Comparison of ENCODE assay signal across 8 cellular contexts in the genomic region with DNA sequence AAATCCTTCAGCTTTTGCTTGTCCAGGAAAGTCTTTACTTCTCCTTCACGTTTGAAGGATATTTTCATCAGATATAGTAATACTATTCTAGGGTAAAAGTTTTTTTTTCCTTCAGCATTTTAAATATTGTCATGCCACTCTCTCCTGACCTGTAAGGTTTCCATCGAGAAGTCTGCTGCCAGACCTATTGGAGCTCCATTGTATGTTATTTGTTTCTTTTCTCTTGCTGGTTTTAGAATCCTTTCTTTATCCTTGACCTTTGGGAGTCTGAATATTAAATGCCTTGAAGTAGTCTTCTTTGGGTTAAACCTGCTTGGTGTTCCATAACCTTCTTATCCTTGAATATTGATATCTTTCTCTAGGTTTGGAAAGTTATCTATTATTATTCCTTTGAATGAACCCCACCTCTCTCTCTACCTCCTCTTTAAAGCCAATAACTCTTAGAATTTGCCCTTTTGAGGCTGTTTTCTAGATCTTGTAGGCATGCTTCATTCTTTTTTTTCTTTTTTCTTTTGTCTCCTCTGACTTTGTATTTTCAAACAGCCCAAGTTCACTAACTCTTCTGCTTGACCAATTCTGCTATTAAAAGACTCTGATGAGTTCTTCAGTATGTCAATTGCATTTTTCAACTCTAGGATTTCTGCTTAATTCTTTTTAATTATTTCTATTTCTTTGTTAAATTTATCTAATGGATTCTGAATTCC.
"Had no signal": no experiment of that assay in that cellular context is flagged by ENCODE, and none has a peak within 500 bp of the region (broad histone marks: within the 10 kb centered on the region; RNA-seq: fewer than 3 reads in every experiment).

No MANE protein-coding gene starts in this region.

- H3K27me3 Mint-ChIP-seq: IgD-negative memory B cell had no signal

- H3K4me3 ChIP-seq: GM23338, HAP-1 had no signal

- ATAC-seq: GM23338, HepG2 had no signal

- H2AFZ ChIP-seq: GM23338 had no signal

- H3K4me3 Mint-ChIP-seq: GM23338, HFFc6, IgD-negative memory B cell had no signal

- H3K36me3 ChIP-seq: HAP-1 had no signal

- H3K27ac Mint-ChIP-seq: GM23338, HFFc6 had no signal

- H3K4me2 ChIP-seq: GM23338 had no signal

- H3K27ac ChIP-seq: HL-60 had no signal

- DNase-seq: H7, HFFc6, KG1 had no signal
